ENCODE assay signal across 13 cellular contexts in the genomic region with DNA sequence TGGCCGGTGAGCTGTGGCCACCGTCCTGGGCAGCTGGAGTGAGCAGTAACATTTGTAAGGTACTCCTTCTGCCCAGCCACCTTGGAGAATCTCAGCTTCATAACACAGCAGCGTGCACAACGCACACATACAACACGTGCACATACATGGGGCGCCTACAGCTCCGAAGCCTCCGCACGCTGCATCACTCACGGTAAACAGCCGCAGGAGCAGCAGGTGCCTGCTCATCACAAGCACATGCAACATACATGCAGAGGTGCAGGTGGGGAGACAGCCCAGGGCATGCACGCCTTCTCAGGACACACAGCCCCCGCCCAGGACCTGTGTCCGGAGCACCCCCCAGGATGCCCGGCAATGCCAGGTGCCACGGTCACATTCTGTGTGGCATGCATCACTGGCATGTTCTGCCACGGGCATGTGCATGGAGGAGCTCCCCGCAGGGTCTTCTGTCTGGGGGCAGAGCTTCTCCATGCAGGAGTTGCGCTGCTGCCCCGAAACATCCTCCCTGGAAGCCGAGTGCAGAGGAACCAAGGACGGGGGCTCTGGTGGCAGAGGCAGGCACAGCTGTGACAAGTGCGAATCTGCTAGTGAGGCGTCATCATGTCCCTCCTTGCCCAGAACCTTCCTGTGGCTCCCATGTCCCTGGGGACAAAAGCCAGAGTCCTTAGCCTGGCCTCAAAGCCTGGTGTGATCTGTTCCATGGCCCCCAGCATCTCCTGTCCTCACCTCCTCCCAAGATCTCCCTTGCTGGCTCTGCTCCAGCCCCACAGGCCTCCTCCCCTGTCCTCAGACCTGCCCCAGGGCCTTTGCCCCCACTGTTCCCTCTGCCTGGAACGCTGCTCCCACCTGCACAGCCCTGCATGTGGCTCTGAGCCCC.
DNase-seq lines count a peak whose midpoint lies in the region; ATAC-seq and TF ChIP-seq lines count a peak whose summit lies in the region.
"Had no signal": no experiment of that assay in that cellular context is flagged by ENCODE, and none has a peak within 500 bp of the region (broad histone marks: within the 10 kb centered on the region; RNA-seq: fewer than 3 reads in every experiment).

No MANE protein-coding gene starts in this region.

- H3K27me3 Mint-ChIP-seq in activated naive CD4-positive, alpha-beta T cell treated with anti-CD3 and anti-CD28 coated beads for 36 hours (ENCODE audit: low read depth): no peaks in the 10 kb centered on the region
- H3K27me3 Mint-ChIP-seq in WTC11 (ENCODE audit: low read depth) (no peaks in the 10 kb centered on the region), type B pancreatic cell (no peaks in the 10 kb centered on the region)

- ATAC-seq in WTC11 (no peak; the same call in 1 of the 2 replicates), left colon (no peak), sciatic nerve (no peak), HG02759 (IDR thresholded peaks at IDR 0.05; ENCODE audit: unreplicated experiment) (no peak)

- H3K9me3 Mint-ChIP-seq in activated naive CD4-positive, alpha-beta T cell treated with anti-CD3 and anti-CD28 coated beads for 36 hours: no peaks in the 10 kb centered on the region
- H3K9me3 Mint-ChIP-seq in WTC11 (no peaks in the 10 kb centered on the region), type B pancreatic cell (no peaks in the 10 kb centered on the region)
- H3K9me3 Mint-ChIP-seq: stimulated activated memory B cell treated with anti-CD40 and anti-IgM and Interleukin-4, amounts not matched to agents 10 μg/mL and 1 μg/mL and 100 μg/mL, for 72 hours had no signal

- CTCF ChIA-PET in activated naive CD4-positive, alpha-beta T cell treated with anti-CD3 and anti-CD28 coated beads for 36 hours (lab: Charles Lee): interaction anchor here (0.5 to 2.0 kb wide), 7 partner anchors 13 to 282 kb away, joined by 3 to 9 read pairs (median 4); no protein-coding TSS in a partner anchor
- CTCF ChIA-PET in WTC11 (lab: Charles Lee): interaction anchor here (0.5 to 2.7 kb wide), 31 partner anchors 8 to 314 kb away, joined by 3 to 21 read pairs (median 4); no protein-coding TSS in a partner anchor

- in situ Hi-C loops in G401 (cut with HindIII; ENCODE audit: low sequenced_read_pairs): no loop called here

- intact Hi-C loops in activated naive CD4-positive, alpha-beta T cell treated with anti-CD3 and anti-CD28 coated beads for 36 hours (cut with micrococcal nuclease): loop anchor here (2.0 kb wide), 1 partner anchor 126 kb away; no protein-coding TSS in a partner anchor
- intact Hi-C loops in left colon (cut with DNase I, micrococcal nuclease): no loop called here
- intact Hi-C loops in sciatic nerve (cut with DNase I): loop anchor here (5.0 to 10.0 kb wide), 2 partner anchors 127 to 176 kb away; no protein-coding TSS in a partner anchor

- POLR2A ChIA-PET in WTC11 (lab: Charles Lee): no interaction called here

- H3K4me3 Mint-ChIP-seq in activated naive CD4-positive, alpha-beta T cell treated with anti-CD3 and anti-CD28 coated beads for 36 hours: no peak overlapping the region
- H3K4me3 Mint-ChIP-seq in WTC11: no peak overlapping the region
- H3K4me3 Mint-ChIP-seq in type B pancreatic cell: no peak overlapping the region
- H3K4me3 Mint-ChIP-seq: naive thymus-derived CD4-positive, alpha-beta T cell; stimulated activated memory B cell treated with anti-CD40 and anti-IgM and Interleukin-4, amounts not matched to agents 10 μg/mL and 1 μg/mL and 100 μg/mL, for 72 hours had no signal

- peak; percentile 2 for DNase-seq in activated naive CD4-positive, alpha-beta T cell treated with anti-CD3 and anti-CD28 coated beads for 36 hours
- DNase-seq in activated naive CD4-positive, alpha-beta T cell treated with Interleukin-2 at 50 U/mL for 16 hours: no peak
- DNase-seq in WTC11 (ENCODE audit: low spot score) (peak; percentile 11), left colon (peak; percentile 11 to 22), sciatic nerve (ENCODE audit: low spot score) (peak; percentile 56), G401 (ENCODE audit: low spot score) (no peak), type B pancreatic cell (ENCODE audit: extremely low spot score, unreplicated experiment) (no peak)
- DNase-seq: cortex of kidney, NCI-H1930, NCI-H524 treated with DMSO at 0.1 percent for 48 hours had no signal

- H3K27ac Mint-ChIP-seq in activated naive CD4-positive, alpha-beta T cell treated with anti-CD3 and anti-CD28 coated beads for 36 hours: no peak overlapping the region
- H3K27ac Mint-ChIP-seq in WTC11 (no peak overlapping the region), type B pancreatic cell (no peak overlapping the region)
- H3K27ac Mint-ChIP-seq: naive thymus-derived CD4-positive, alpha-beta T cell; stimulated activated memory B cell treated with anti-CD40 and anti-IgM and Interleukin-4, amounts not matched to agents 10 μg/mL and 1 μg/mL and 100 μg/mL, for 72 hours had no signal

- H3K4me1 Mint-ChIP-seq in activated naive CD4-positive, alpha-beta T cell treated with anti-CD3 and anti-CD28 coated beads for 36 hours (ENCODE audit: low read depth): no peaks in the 10 kb centered on the region
- H3K4me1 Mint-ChIP-seq in WTC11 (peaks cover 7% of the 10 kb centered on the region; the same call in 1 of the 2 replicates), type B pancreatic cell (ENCODE audit: unreplicated experiment) (peaks cover 14% of the 10 kb centered on the region)
- H3K4me1 Mint-ChIP-seq: stimulated activated memory B cell treated with anti-CD40 and anti-IgM and Interleukin-4, amounts not matched to agents 10 μg/mL and 1 μg/mL and 100 μg/mL, for 72 hours had no signal

- TF ChIP-seq CTCF in WTC11 (IDR thresholded peaks at IDR 0.05): no peak
- no peak for TF ChIP-seq CTCF in type B pancreatic cell (conservative IDR thresholded peaks at IDR 0.05)

- H3K36me3 Mint-ChIP-seq in activated naive CD4-positive, alpha-beta T cell treated with anti-CD3 and anti-CD28 coated beads for 36 hours (ENCODE audit: low read depth): no peaks in the 10 kb centered on the region
- H3K36me3 Mint-ChIP-seq in WTC11 (no peaks in the 10 kb centered on the region), type B pancreatic cell (no peaks in the 10 kb centered on the region)
- H3K36me3 Mint-ChIP-seq: naive thymus-derived CD4-positive, alpha-beta T cell; stimulated activated memory B cell treated with anti-CD40 and anti-IgM and Interleukin-4, amounts not matched to agents 10 μg/mL and 1 μg/mL and 100 μg/mL, for 72 hours had no signal

TF ChIP-seq in WTC11, 78 proteins besides CTCF, POLR2A, EP300 and RAD21:
- 0 out of 2 replicates have a peak, but pooled peaks have one; percentile 24 for TF ChIP-seq FOXP1 (CRISPR knock-in tag; IDR thresholded peaks at IDR 0.05; ENCODE audit: borderline replicate concordance)
- TF ChIP-seq, protein P1, sequence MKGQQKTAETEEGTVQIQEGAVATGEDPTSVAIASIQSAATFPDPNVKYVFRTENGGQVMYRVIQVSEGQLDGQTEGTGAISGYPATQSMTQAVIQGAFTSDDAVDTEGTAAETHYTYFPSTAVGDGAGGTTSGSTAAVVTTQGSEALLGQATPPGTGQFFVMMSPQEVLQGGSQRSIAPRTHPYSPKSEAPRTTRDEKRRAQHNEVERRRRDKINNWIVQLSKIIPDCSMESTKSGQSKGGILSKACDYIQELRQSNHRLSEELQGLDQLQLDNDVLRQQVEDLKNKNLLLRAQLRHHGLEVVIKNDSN (CRISPR knock-in tag; IDR thresholded peaks at IDR 0.05): no peak

Comparison
In these comparisons a context has a peak if more than half of its experiments do, and no peak if none do; other contexts are left out.
1. DNase-seq: peak in activated naive CD4-positive, alpha-beta T cell treated with anti-CD3 and anti-CD28 coated beads for 36 hours (single experiment), WTC11 (single experiment), left colon (2 of 2) and sciatic nerve (single experiment); none in activated naive CD4-positive, alpha-beta T cell treated with Interleukin-2 at 50 U/mL for 16 hours (single experiment), G401 (single experiment) and type B pancreatic cell (single experiment).
2. intact Hi-C loops: an anchor here in activated naive CD4-positive, alpha-beta T cell treated with anti-CD3 and anti-CD28 coated beads for 36 hours (2.0 kb wide) and sciatic nerve (5.0 to 10.0 kb wide); none called in left colon.